8 cellular contexts compared by ENCODE assay signal in genomic region chr9:98254236-98255063, GRCh38. TPM values are rescaled to one million over a fixed set of nuclear protein-coding genes. Genes with fewer than 3 reads are reported as not detected.
DNase-seq lines count a peak whose midpoint lies in the region; ATAC-seq and TF ChIP-seq lines count a peak whose summit lies in the region.

No MANE protein-coding gene starts in this region.

- no peaks in the 10 kb centered on the region for H3K9me3 Mint-ChIP-seq in CD8-positive, alpha-beta T cell

- no peak for ATAC-seq in CD8-positive, alpha-beta T cell
- ATAC-seq in HG03159 (IDR thresholded peaks at IDR 0.05; ENCODE audit: unreplicated experiment) (no peak), HG02852 (IDR thresholded peaks at IDR 0.05; ENCODE audit: unreplicated experiment) (no peak)

- H3K4me1 Mint-ChIP-seq in CD8-positive, alpha-beta T cell (ENCODE audit: low read depth): peaks cover 33% of the 10 kb centered on the region

- no peak overlapping the region for H3K9ac ChIP-seq in neuronal stem cell (ENCODE audit: low read depth, low read length, poor library complexity)

- peaks cover 61% of the 10 kb centered on the region for H3F3A ChIP-seq in PC-9 (ENCODE audit: insufficient read depth, low read depth)

- no peak overlapping the region for H2BK120ac ChIP-seq in neuronal stem cell (ENCODE audit: low read depth, low read length)

- no peak for TF ChIP-seq CTCF in CD8-positive, alpha-beta T cell (IDR thresholded peaks at IDR 0.05)
- no peak for TF ChIP-seq CTCF in PC-9 (conservative IDR thresholded peaks at IDR 0.05)
- TF ChIP-seq CTCF in epithelial cell of esophagus (IDR thresholded peaks at IDR 0.05; ENCODE audit: insufficient read depth, low read depth, low read length, missing control alignments): no peak

- no peaks in the 10 kb centered on the region for H3K79me1 ChIP-seq in neuronal stem cell (ENCODE audit: low read depth, low read length)

- H4K8ac ChIP-seq in neuronal stem cell (ENCODE audit: low read depth, low read length): no peak overlapping the region

- peak overlapping the region; percentile 93 for H3K4me3 Mint-ChIP-seq in CD8-positive, alpha-beta T cell

- no peak overlapping the region for H3K23ac ChIP-seq in neuronal stem cell (ENCODE audit: low read depth, low read length, poor library complexity)

- POLR2A ChIA-PET in CD8-positive, alpha-beta T cell (lab: Charles Lee): interaction anchor here (0.9 to 3.8 kb wide), 11 partner anchors 9 to 621 kb away, joined by 3 to 30 read pairs (median 7); partner anchors contain the start of genes ANP32B, NANS, NCBP1 and TRIM14
- POLR2A ChIA-PET in PC-9 (lab: Charles Lee; ENCODE audit: unreplicated experiment): no interaction called here

- no peaks in the 10 kb centered on the region for H3K27me3 ChIP-seq in CD8-positive, alpha-beta T cell (ENCODE audit: insufficient read depth, low read length)
- H3K27me3 ChIP-seq in PC-9 (ENCODE audit: insufficient read depth, low read depth) (no peaks in the 10 kb centered on the region), neuronal stem cell (ENCODE audit: control insufficient read depth in 3 of 3, insufficient read depth in 3 of 3, low read depth in 1 of 3, low read length in 3 of 3) (peaks cover 0 to 37% (median 13%) of the 10 kb centered on the region in 3 experiments)

- no peaks in the 10 kb centered on the region for H3K9me2 ChIP-seq in PC-9 (ENCODE audit: insufficient read depth)

- peaks cover 27% of the 10 kb centered on the region for H3K36me3 Mint-ChIP-seq in CD8-positive, alpha-beta T cell

- peak overlapping the region; percentile 83 for H2AFZ ChIP-seq in PC-9
- H2AFZ ChIP-seq in neuronal stem cell (ENCODE audit: low read length): peak overlapping the region; percentile 99

- no peak for DNase-seq in CD8-positive, alpha-beta T cell
- DNase-seq in PC-9: no peak
- DNase-seq in epithelial cell of esophagus (ENCODE audit: low read depth): peak; percentile 71
- no peak for DNase-seq in neuronal stem cell (ENCODE audit: low spot score)
- DNase-seq in HT-29 (ENCODE audit: low spot score): no peak
- DNase-seq in H4 (ENCODE audit: low spot score): no peak

- H2AK5ac ChIP-seq in neuronal stem cell (ENCODE audit: low read depth, low read length): no peak overlapping the region

- no peak overlapping the region for H2BK15ac ChIP-seq in neuronal stem cell (ENCODE audit: low read length)

- CTCF ChIA-PET in CD8-positive, alpha-beta T cell (lab: Charles Lee): interaction anchor here (1.6 to 4.0 kb wide), 4 partner anchors 8 to 180 kb away, joined by 5 to 34 read pairs (median 12); partner anchors contain the start of gene TRIM14
- CTCF ChIA-PET in PC-9 (lab: Charles Lee): no interaction called here

- no peak overlapping the region for H3K27ac ChIP-seq in CD8-positive, alpha-beta T cell (ENCODE audit: low read depth, low read length)
- H3K27ac ChIP-seq in PC-9 (peak overlapping the region; percentile 16), neuronal stem cell (replicated peaks; ENCODE audit: low read length) (no peak overlapping the region)

- WGBS in neuronal stem cell (ENCODE audit: extremely low coverage in 2 of 2, insufficient read length in 2 of 2, insufficient replicate concordance in 1 of 2), 2 donors: no CpG with 5 or more reads among the region's 6 CpGs

- no peak overlapping the region for H4K91ac ChIP-seq in neuronal stem cell (ENCODE audit: low read depth, low read length, poor library complexity)

- peaks cover 55% of the 10 kb centered on the region for H3K79me2 ChIP-seq in PC-9 (ENCODE audit: low read depth)

- no peaks in the 10 kb centered on the region for H4K20me1 ChIP-seq in PC-9 (ENCODE audit: insufficient read depth)

- H3K27me3 Mint-ChIP-seq in CD8-positive, alpha-beta T cell (ENCODE audit: low read depth): no peaks in the 10 kb centered on the region

- H3K36me3 ChIP-seq in CD8-positive, alpha-beta T cell (ENCODE audit: insufficient read depth, low read length): no peaks in the 10 kb centered on the region
- no peaks in the 10 kb centered on the region for H3K36me3 ChIP-seq in PC-9 (ENCODE audit: low read depth)
- no peaks in the 10 kb centered on the region for H3K36me3 ChIP-seq in neuronal stem cell (replicated peaks in 1 of 2; ENCODE audit: control insufficient read depth in 2 of 2, insufficient read depth in 2 of 2, low read length in 2 of 2)

- no peak overlapping the region for H2BK5ac ChIP-seq in neuronal stem cell (ENCODE audit: low read length)

- no peak overlapping the region for H2BK12ac ChIP-seq in neuronal stem cell (ENCODE audit: low read length)

- H3K4me3 ChIP-seq in CD8-positive, alpha-beta T cell (ENCODE audit: low read depth, low read length): peak overlapping the region; percentile 90
- H3K4me3 ChIP-seq in PC-9 (peak overlapping the region; percentile 76), epithelial cell of esophagus (ENCODE audit: low read length) (peak overlapping the region; percentile 97), neuronal stem cell (ENCODE audit: low read length in 2 of 2) (peak overlapping the region; percentile 84)

- no peak overlapping the region for H3K14ac ChIP-seq in neuronal stem cell (ENCODE audit: low read length)

- BruUV-seq in PC-9 (replicated peaks; lab: Mats Ljungman, UMichigan): no TSS peak

- no peaks in the 10 kb centered on the region for H3K9me3 ChIP-seq in CD8-positive, alpha-beta T cell (ENCODE audit: low read length)
- H3K9me3 ChIP-seq in PC-9 (ENCODE audit: insufficient read depth, low read depth): no peaks in the 10 kb centered on the region
- no peaks in the 10 kb centered on the region for H3K9me3 ChIP-seq in neuronal stem cell (replicated peaks in 1 of 2; ENCODE audit: control insufficient read depth in 2 of 2, insufficient read depth in 1 of 2, low read depth in 1 of 2, low read length in 2 of 2)

- peak overlapping the region; percentile 62 for H3K27ac Mint-ChIP-seq in CD8-positive, alpha-beta T cell

- H3K4me1 ChIP-seq in CD8-positive, alpha-beta T cell (ENCODE audit: insufficient read depth, low read length): peaks cover 20% of the 10 kb centered on the region
- H3K4me1 ChIP-seq in PC-9 (replicated peaks; ENCODE audit: insufficient read depth) (peaks cover 62% of the 10 kb centered on the region), neuronal stem cell (ENCODE audit: control insufficient read depth in 2 of 2, insufficient read depth in 1 of 2, low read depth in 1 of 2, low read length in 2 of 2) (peaks cover 6 to 12% of the 10 kb centered on the region in 2 donors)

- H3K4me2 ChIP-seq in PC-9 (peak overlapping the region; percentile 93), neuronal stem cell (ENCODE audit: insufficient read depth, low read length, poor library complexity, severe bottlenecking) (peak overlapping the region; percentile 78)

- intact Hi-C loops in CD8-positive, alpha-beta T cell (cut with DNase I, micrococcal nuclease): loop anchor here (1.0 to 10.0 kb wide), 16 partner anchors 50 to 970 kb away; partner anchors contain the start of genes XPA (in 2 of the 2), ALG2 (in 1 of the 2), ANKS6 (in 1 of the 2) and ANP32B (in 1 of the 2)
- intact Hi-C loops in PC-9 (cut with micrococcal nuclease; ENCODE audit: unreplicated experiment): loop anchor here (10.0 kb wide), 1 partner anchor 540 kb away; no protein-coding TSS in a partner anchor

- H3K4ac ChIP-seq in neuronal stem cell (ENCODE audit: low read length): no peak overlapping the region

- no peak overlapping the region for H3K18ac ChIP-seq in neuronal stem cell (ENCODE audit: low read length)

RNA-seq across cellular contexts. Expression of gene TBC1D2, which starts 1.0 kb away (rescaled TPM):
- 1 to 10 TPM; 1.9 to 2.6 TPM for total RNA-seq in CD8-positive, alpha-beta T cell
- 42.9 and 44.7 TPM in 2 replicates for total RNA-seq in PC-9 (2021)
- polyA plus RNA-seq in neuronal stem cell (2013, experiment 1 of 2): 0.93 TPM
- polyA plus RNA-seq in neuronal stem cell (2013, experiment 2 of 2): 0.93 TPM
- 16.0 and 17.6 TPM in 2 replicates for total RNA-seq in HT-29 (2014; rRNA removed; shearing (Covaris generic))
- 6.0 and 9.0 TPM in 2 replicates for total RNA-seq in H4 (2014; rRNA removed; shearing (Covaris generic))
